In the genomic region with DNA sequence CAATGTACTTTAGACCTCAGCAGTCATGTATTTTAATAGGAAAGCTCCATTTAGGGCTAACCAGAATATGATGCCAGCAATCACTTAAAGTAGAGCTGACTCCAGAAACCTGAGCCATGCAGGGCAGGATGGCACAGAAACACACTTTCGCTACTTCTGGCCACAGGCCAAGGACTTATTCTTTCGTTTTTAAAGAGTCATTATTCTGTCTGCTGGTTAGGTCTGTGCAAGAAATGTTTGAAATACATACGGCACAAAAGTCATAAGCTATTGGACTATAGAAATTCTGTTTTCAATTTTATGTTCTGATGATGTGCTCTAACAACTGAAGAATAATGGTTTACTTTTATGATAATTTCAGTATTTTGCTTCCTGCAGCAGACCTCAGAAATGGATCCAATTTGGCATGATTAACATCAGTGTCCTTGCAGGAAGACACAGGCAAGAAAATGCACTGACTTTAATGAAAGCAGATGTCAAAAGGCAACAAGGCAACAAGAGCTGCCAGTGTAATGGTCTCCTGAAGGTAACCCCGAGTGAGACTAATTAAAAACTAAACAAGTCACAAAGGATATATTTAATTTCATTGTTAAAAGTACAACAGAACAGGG, we compare ENCODE assay signal across 11 cellular contexts.
DNase-seq lines count a peak whose midpoint lies in the region; ATAC-seq, FAIRE-seq and TF ChIP-seq lines count a peak whose summit lies in the region.
"Had no signal": no experiment of that assay in that cellular context is flagged by ENCODE, and none has a peak within 500 bp of the region (broad histone marks: within the 10 kb centered on the region; RNA-seq: fewer than 3 reads in every experiment).

No MANE protein-coding gene starts in this region.

- H3K9me3 ChIP-seq in keratinocyte (ENCODE audit: control insufficient read depth, low read depth, low read length): no peaks in the 10 kb centered on the region
- H3K9me3 ChIP-seq: BLaER1 had no signal

- POLR2A ChIA-PET in WTC11 (lab: Charles Lee): interaction anchor here (0.6 kb wide), 1 partner anchor 408 kb away, joined by 3 read pairs; no protein-coding TSS in a partner anchor

- no peaks in the 10 kb centered on the region for H3K27me3 ChIP-seq in keratinocyte (ENCODE audit: control insufficient read depth, extremely low read depth, insufficient read depth, low read length)
- H3K27me3 ChIP-seq: BLaER1 had no signal

- H3K36me3 ChIP-seq in keratinocyte (ENCODE audit: control insufficient read depth in 2 of 2, extremely low read depth in 1 of 2, insufficient read depth in 2 of 2, low read length in 2 of 2): no peaks in the 10 kb centered on the region
- H3K36me3 ChIP-seq: BLaER1 had no signal

- H3K4me3 Mint-ChIP-seq in WTC11: no peak overlapping the region
- H3K4me3 Mint-ChIP-seq: stimulated activated naive CD8-positive, alpha-beta T cell treated with anti-CD3 and anti-CD28 coated beads, Interleukin-15, Interleukin-2, amounts not matched to agents 100 ng/mL and 50 ng/mL, for 24 hours had no signal

- no peaks in the 10 kb centered on the region for H3K9me1 ChIP-seq in keratinocyte (ENCODE audit: control insufficient read depth, extremely low read depth, insufficient read depth, low read length)

- H3K9ac ChIP-seq in keratinocyte (ENCODE audit: control insufficient read depth, extremely low read depth, insufficient read depth, low read length): no peak overlapping the region
- H3K9ac ChIP-seq: BLaER1 had no signal

- dilution Hi-C loops in keratinocyte (cut with MboI; ENCODE audit: extremely low pct_ligation_motif_present, low sequenced_read_pairs): no loop called here

- H3K4me2 ChIP-seq in keratinocyte (ENCODE audit: control insufficient read depth, extremely low read depth, insufficient read depth, low read depth, low read length): peak overlapping the region; percentile 77
- H3K4me2 ChIP-seq: BLaER1 had no signal

- DNase-seq in NCI-H748 (lab: John Stamatoyannopoulos, UW; ENCODE audit: unreplicated experiment): peak; percentile 36
- no peak for DNase-seq in NCI-H748 treated with DMSO at 0.1 percent for 48 hours (lab: John Stamatoyannopoulos, UW)
- DNase-seq in WTC11 (ENCODE audit: low spot score): no peak
- no peak for DNase-seq in keratinocyte (ENCODE audit: low read depth, low spot score)
- peak; percentile 18 for DNase-seq in urothelium cell line (ENCODE audit: low spot score)
- DNase-seq in KG1 (lab: John Stamatoyannopoulos, UW): no peak
- no peak for DNase-seq in hippocampal formation (lab: John Stamatoyannopoulos, UW)
- DNase-seq in retina: no peak
- DNase-seq: MV-4-11 had no signal

- no peaks in the 10 kb centered on the region for H3K9me3 Mint-ChIP-seq in WTC11
- H3K9me3 Mint-ChIP-seq: stimulated activated naive CD8-positive, alpha-beta T cell treated with anti-CD3 and anti-CD28 coated beads, Interleukin-15, Interleukin-2, amounts not matched to agents 100 ng/mL and 50 ng/mL, for 24 hours had no signal

- H3K27ac ChIP-seq in keratinocyte (ENCODE audit: control insufficient read depth, insufficient read depth, low read length): no peak overlapping the region
- H3K27ac ChIP-seq: BLaER1 had no signal

- peaks cover 51% of the 10 kb centered on the region for H3K4me1 Mint-ChIP-seq in WTC11

- H3K4me1 ChIP-seq in keratinocyte (ENCODE audit: control insufficient read depth, extremely low read depth, insufficient read depth, low read length): peaks cover 4% of the 10 kb centered on the region
- H3K4me1 ChIP-seq: BLaER1 had no signal

- H3K27me3 Mint-ChIP-seq in WTC11 (ENCODE audit: low read depth): no peaks in the 10 kb centered on the region
- H3K27me3 Mint-ChIP-seq: stimulated activated naive CD8-positive, alpha-beta T cell treated with anti-CD3 and anti-CD28 coated beads, Interleukin-15, Interleukin-2, amounts not matched to agents 100 ng/mL and 50 ng/mL, for 24 hours had no signal

- no peaks in the 10 kb centered on the region; the same call in 1 of the 2 replicates for H3K36me3 Mint-ChIP-seq in WTC11

- peak overlapping the region; percentile 48 for H2AFZ ChIP-seq in keratinocyte (ENCODE audit: control insufficient read depth, low read length)

- FAIRE-seq in keratinocyte (lab: Jason Lieb, UNC) (no peak), urothelium cell line (lab: Jason Lieb, UNC) (no peak)

- CTCF ChIA-PET in WTC11 (lab: Charles Lee): interaction anchor here (0.7 to 1.2 kb wide), 2 partner anchors 10 to 108 kb away, joined by 3 read pairs; no protein-coding TSS in a partner anchor

- H3K27ac Mint-ChIP-seq in WTC11: peak overlapping the region; percentile 73; the same call in 1 of the 2 replicates
- H3K27ac Mint-ChIP-seq: stimulated activated naive CD8-positive, alpha-beta T cell treated with anti-CD3 and anti-CD28 coated beads, Interleukin-15, Interleukin-2, amounts not matched to agents 100 ng/mL and 50 ng/mL, for 24 hours had no signal

- ATAC-seq in WTC11: no peak

- peak overlapping the region in 2 of 3 experiments; percentile 24 to 46 for H3K4me3 ChIP-seq in keratinocyte (ENCODE audit: control insufficient read depth in 2 of 3, extremely low read depth in 1 of 3, insufficient read depth in 2 of 3, low read depth in 1 of 3, low read length in 3 of 3)
- H3K4me3 ChIP-seq: BLaER1 had no signal

- TF ChIP-seq CTCF in WTC11 (IDR thresholded peaks at IDR 0.05) (no peak), keratinocyte (optimal IDR thresholded peaks at IDR 0.05 in 1 of 3, IDR thresholded peaks at IDR 0.05 in 1 of 3, conservative IDR thresholded peaks at IDR 0.05 in 1 of 3; ENCODE audit: extremely low read depth in 1 of 3, insufficient read depth in 2 of 3, low read length in 3 of 3) (no peak)

- no peaks in the 10 kb centered on the region for H3K79me2 ChIP-seq in keratinocyte (ENCODE audit: control insufficient read depth, insufficient read depth, low read length)

- no peaks in the 10 kb centered on the region for H4K20me1 ChIP-seq in keratinocyte (ENCODE audit: control insufficient read depth, extremely low read depth, insufficient read depth, low read length)
- H4K20me1 ChIP-seq: BLaER1 had no signal

TF ChIP-seq in WTC11, 78 proteins besides CTCF, POLR2A, EP300 and RAD21:
- no peak for TF ChIP-seq SOX15 (CRISPR knock-in tag; IDR thresholded peaks at IDR 0.05)

Comparison
In these comparisons a context has a peak if more than half of its experiments do, and no peak if none do; other contexts are left out.
1. DNase-seq: peak in NCI-H748 (single experiment) and urothelium cell line (single experiment); none in NCI-H748 treated with DMSO at 0.1 percent for 48 hours (single experiment), WTC11 (single experiment), keratinocyte (single experiment), KG1 (single experiment), hippocampal formation (0 of 2) and retina (single experiment).